10 cellular contexts compared by ENCODE assay signal in genomic region chr4:102503831-102504786, GRCh38. TPM values are rescaled to one million over a fixed set of nuclear protein-coding genes. Genes with fewer than 3 reads are reported as not detected.
DNase-seq lines count a peak whose midpoint lies in the region; ATAC-seq and TF ChIP-seq lines count a peak whose summit lies in the region.
"Had no signal": no experiment of that assay in that cellular context is flagged by ENCODE, and none has a peak within 500 bp of the region (broad histone marks: within the 10 kb centered on the region; RNA-seq: fewer than 3 reads in every experiment).

No MANE protein-coding gene starts in this region.

- peaks cover 31% of the 10 kb centered on the region for H3K4me1 Mint-ChIP-seq in activated naive CD8-positive, alpha-beta T cell treated with anti-CD3 and anti-CD28 coated beads, Interleukin-2, amount 10 ng/mL, durations not matched to agents 7 days and 5 days

- H4K20me1 ChIP-seq in BLaER1 = peaks cover 38% of the 10 kb centered on the region

- peaks cover 48% of the 10 kb centered on the region for H3K4me1 ChIP-seq in BLaER1
- no peaks in the 10 kb centered on the region; the same call in 1 of the 2 replicates for H3K4me1 ChIP-seq in HEK293 (ENCODE audit: control insufficient read depth, insufficient read depth, low read length)

- TF ChIP-seq CTCF in HEK293 (tag by site-specific recombination; IDR thresholded peaks at IDR 0.05) = no peak

- POLR2A ChIA-PET in HEK293 (lab: Yijun Ruan, JAX) = no interaction called here
- POLR2A ChIA-PET in activated naive CD8-positive, alpha-beta T cell treated with anti-CD3 and anti-CD28 coated beads, Interleukin-2, amount 10 ng/mL, durations not matched to agents 7 days and 5 days (lab: Charles Lee) = interaction anchor here (3.9 kb wide), 1 partner anchor 24 kb away, joined by 20 read pairs; no protein-coding TSS in a partner anchor

- peaks cover 27% of the 10 kb centered on the region for H3K36me3 Mint-ChIP-seq in activated naive CD8-positive, alpha-beta T cell treated with anti-CD3 and anti-CD28 coated beads, Interleukin-2, amount 10 ng/mL, durations not matched to agents 7 days and 5 days

- ATAC-seq in activated naive CD8-positive, alpha-beta T cell treated with anti-CD3 and anti-CD28 coated beads, Interleukin-2, amount 10 ng/mL, durations not matched to agents 7 days and 5 days (ENCODE audit: low read depth) = no peak
- ATAC-seq in GM18909 (IDR thresholded peaks at IDR 0.05; ENCODE audit: poor library complexity, unreplicated experiment) = no peak

- peak overlapping the region; percentile 88 for H3K27ac Mint-ChIP-seq in activated naive CD8-positive, alpha-beta T cell treated with anti-CD3 and anti-CD28 coated beads, Interleukin-2, amount 10 ng/mL, durations not matched to agents 7 days and 5 days

- H3K27ac ChIP-seq in BLaER1 (no peak overlapping the region; the same call in 1 of the 2 replicates), HEK293 (ENCODE audit: extremely low read depth, low read depth, low read length) (no peak overlapping the region)

- H3K9me3 ChIP-seq in BLaER1 (no peaks in the 10 kb centered on the region; the same call in 1 of the 2 replicates), HEK293 (ENCODE audit: control insufficient read depth, insufficient read depth, low read depth, low read length) (no peaks in the 10 kb centered on the region)

- no peaks in the 10 kb centered on the region for H3K27me3 Mint-ChIP-seq in activated naive CD8-positive, alpha-beta T cell treated with anti-CD3 and anti-CD28 coated beads, Interleukin-2, amount 10 ng/mL, durations not matched to agents 7 days and 5 days

- peak overlapping the region; percentile 90 for H3K4me3 Mint-ChIP-seq in activated naive CD8-positive, alpha-beta T cell treated with anti-CD3 and anti-CD28 coated beads, Interleukin-2, amount 10 ng/mL, durations not matched to agents 7 days and 5 days

- H3K9me3 Mint-ChIP-seq in activated naive CD8-positive, alpha-beta T cell treated with anti-CD3 and anti-CD28 coated beads, Interleukin-2, amount 10 ng/mL, durations not matched to agents 7 days and 5 days = no peaks in the 10 kb centered on the region

- H3K4me2 ChIP-seq in BLaER1 = peak overlapping the region; percentile 88

- H3K27me3 ChIP-seq in BLaER1 = no peaks in the 10 kb centered on the region

- H3K4me3 ChIP-seq in BLaER1 (peak overlapping the region; percentile 94), HEK293 (ENCODE audit: low read depth, low read length) (peak overlapping the region; percentile 6)

- CTCF ChIA-PET in HEK293 (lab: Yijun Ruan, JAX) = no interaction called here

- peak overlapping the region; percentile 98 for H3K9ac ChIP-seq in BLaER1

- DNase-seq in activated naive CD8-positive, alpha-beta T cell treated with anti-CD3 and anti-CD28 coated beads, Interleukin-2, amount 10 ng/mL, durations not matched to agents 7 days and 5 days = no peak
- DNase-seq in midbrain (lab: John Stamatoyannopoulos, UW) (peak; percentile 59), NCI-H82 treated with DMSO at 0.1 percent for 48 hours (lab: John Stamatoyannopoulos, UW; ENCODE audit: unreplicated experiment) (no peak), GM19238 (ENCODE audit: insufficient read length, low spot score) (no peak), NCI-H2107 (lab: John Stamatoyannopoulos, UW) (no peak)
- DNase-seq: amygdala, NCI-H82 had no signal

- H3K36me3 ChIP-seq in BLaER1 (no peaks in the 10 kb centered on the region), HEK293 (ENCODE audit: control insufficient read depth in 2 of 2, insufficient read depth in 1 of 2, low read length in 2 of 2) (no peaks in the 10 kb centered on the region)

TF ChIP-seq in HEK293, 187 proteins besides CTCF, POLR2A, EP300 and RAD21:
- TF ChIP-seq OSR2 (tag by site-specific recombination; IDR thresholded peaks at IDR 0.05) (peak; percentile 10; the same call in 1 of the 2 replicates), KLF10 (tag by site-specific recombination; IDR thresholded peaks at IDR 0.05) (no peak)

RNA-seq across cellular contexts. Expression of gene NFKB1, which starts 3.0 kb away (rescaled TPM):
- 100 to 1,000 TPM; 129 to 130 TPM for total RNA-seq in activated naive CD8-positive, alpha-beta T cell treated with anti-CD3 and anti-CD28 coated beads, Interleukin-2, amount 10 ng/mL, durations not matched to agents 7 days and 5 days
